In the genomic region with DNA sequence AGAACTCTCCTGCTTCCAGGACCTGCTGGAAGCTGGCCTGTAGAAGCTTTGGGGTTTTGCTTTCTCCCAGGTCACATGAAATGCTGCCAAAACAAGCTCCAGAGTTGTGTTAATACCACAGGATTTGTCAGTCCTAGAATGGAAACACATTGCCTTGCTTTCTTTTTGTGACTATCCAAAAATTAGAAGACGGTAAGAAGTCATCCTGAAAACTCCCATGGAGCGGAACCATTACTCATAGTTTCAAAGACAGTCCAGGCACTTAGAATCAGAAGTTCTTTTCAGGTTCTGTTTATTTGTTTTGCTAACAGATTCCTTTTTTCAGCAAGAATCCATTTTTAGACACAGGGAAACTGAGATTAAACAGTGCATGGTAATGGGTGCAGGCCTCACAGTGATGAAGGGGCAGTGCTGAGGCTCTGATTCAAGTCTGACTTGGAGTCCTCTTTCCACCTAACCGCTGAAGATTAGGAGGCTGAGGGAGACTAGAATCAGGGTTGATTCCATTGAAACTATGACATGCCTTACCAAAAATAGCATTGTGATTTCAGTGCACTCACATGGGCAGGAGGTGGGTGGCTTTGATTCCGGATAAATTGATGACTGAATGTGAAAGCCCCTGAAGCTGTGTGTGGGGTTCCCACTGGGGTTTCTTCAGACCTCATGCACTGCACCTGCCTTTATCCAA, we compare ENCODE assay signal across 9 cellular contexts.
DNase-seq lines count a peak whose midpoint lies in the region; ATAC-seq and TF ChIP-seq lines count a peak whose summit lies in the region.
"Had no signal": no experiment of that assay in that cellular context is flagged by ENCODE, and none has a peak within 500 bp of the region (broad histone marks: within the 10 kb centered on the region; RNA-seq: fewer than 3 reads in every experiment).

No MANE protein-coding gene starts in this region.

- TF ChIP-seq CTCF in GM12865 (IDR thresholded peaks at IDR 0.05; ENCODE audit: insufficient read depth, low read depth, low read length, missing control alignments) (no peak), coronary artery (IDR thresholded peaks at IDR 0.05) (no peak), sigmoid colon (IDR thresholded peaks at IDR 0.05) (no peak)

- no peak for TF ChIP-seq POLR2A in sigmoid colon (IDR thresholded peaks at IDR 0.05)

- no peaks in the 10 kb centered on the region for H3K9me3 ChIP-seq in sigmoid colon

- H3K27ac ChIP-seq in coronary artery (peak overlapping the region; percentile 57 to 65), sigmoid colon (peak overlapping the region in 3 of 4 donors; percentile 10 to 59 (median 19))

- H3K36me3 ChIP-seq in sigmoid colon = peaks cover 0 to 21% (median 7%) of the 10 kb centered on the region in 4 donors

- H3K27me3 ChIP-seq in sigmoid colon = no peaks in the 10 kb centered on the region

- peak; percentile 76 for DNase-seq in GM12865 (ENCODE audit: low read depth)
- no peak for DNase-seq in coronary artery (ENCODE audit: low spot score)
- no peak for DNase-seq in sigmoid colon
- DNase-seq in HPDE6-E6E7 (ENCODE audit: extremely low spot score) = no peak
- no peak for DNase-seq in DMS114 treated with DMSO at 0.1 percent for 48 hours (lab: John Stamatoyannopoulos, UW; ENCODE audit: unreplicated experiment)
- no peak for DNase-seq in NK-92 treated with Interleukin-12 subunit alpha and Interleukin-12 subunit beta, amount 100 ng/mL, for 24 hours (lab: John Stamatoyannopoulos, UW)
- DNase-seq in NOMO-1 treated with DMSO at 0.1 percent for 48 hours (lab: John Stamatoyannopoulos, UW; ENCODE audit: unreplicated experiment) = no peak
- DNase-seq: NCI-H2029 had no signal

- H3K4me1 ChIP-seq in sigmoid colon = peaks cover 0 to 22% (median 15%) of the 10 kb centered on the region in 4 donors

- no peak overlapping the region for H3K4me3 ChIP-seq in GM12865 (ENCODE audit: low read depth, low read length)
- H3K4me3 ChIP-seq in coronary artery = peak overlapping the region; percentile 11
- H3K4me3 ChIP-seq in sigmoid colon = no peak overlapping the region

- whole genome bisulfite sequencing in sigmoid colon, 2 donors = 74 to 83% methylated on average over 4 of the region's 4 CpGs

- ATAC-seq in HG02610 (IDR thresholded peaks at IDR 0.05; ENCODE audit: unreplicated experiment) = peak; percentile 60

- intact Hi-C loops in sigmoid colon (cut with DNase I) = no loop called here

- no peak for TF ChIP-seq EP300 in sigmoid colon (IDR thresholded peaks at IDR 0.05)
